Comparison of ENCODE assay signal across 1 cellular context in the genomic region with DNA sequence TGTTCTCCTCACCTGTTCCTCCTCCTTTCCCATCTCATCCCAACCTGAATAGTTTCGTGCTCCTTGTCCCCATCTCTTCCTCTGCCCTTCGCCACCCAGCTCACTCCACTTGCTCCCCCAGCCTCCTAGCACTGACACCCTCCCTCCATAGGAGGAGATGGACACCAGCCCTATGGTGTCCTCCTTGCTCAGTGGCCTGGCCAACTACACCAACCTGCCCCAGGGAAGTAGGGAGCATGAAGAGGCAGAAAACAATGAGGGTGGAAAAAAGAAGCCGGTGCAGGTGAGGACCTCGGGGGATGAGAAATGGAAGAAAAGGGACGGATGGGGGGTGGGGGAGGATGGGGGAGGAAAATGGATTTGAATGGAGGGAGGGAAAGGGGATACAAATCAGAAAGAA.
TF ChIP-seq lines count a peak whose summit lies in the region.

No MANE protein-coding gene starts in this region.

TF ChIP-seq in H1, 55 proteins besides CTCF, POLR2A, EP300 and RAD21:
- no peak for TF ChIP-seq GTF2F1 (IDR thresholded peaks at IDR 0.05; ENCODE audit: borderline replicate concordance, low read depth, low read length)
- TF ChIP-seq GABPA (IDR thresholded peaks at IDR 0.05; ENCODE audit: borderline replicate concordance, insufficient read depth, low read length) = no peak
- no peak for TF ChIP-seq CREB1 (IDR thresholded peaks at IDR 0.05)
- no peak for TF ChIP-seq SP4 (IDR thresholded peaks at IDR 0.05; ENCODE audit: low read length)
- TF ChIP-seq HDAC6 (IDR thresholded peaks at IDR 0.05; ENCODE audit: low read depth, low read length) = no peak
- TF ChIP-seq SP1 (IDR thresholded peaks at IDR 0.05; ENCODE audit: low read depth, low read length) = no peak
- no peak for TF ChIP-seq NRF1 (IDR thresholded peaks at IDR 0.05; ENCODE audit: low read depth, low read length)
- TF ChIP-seq EZH2 (IDR thresholded peaks at IDR 0.05; ENCODE audit: low read depth, low read length, severe bottlenecking) = no peak
- TF ChIP-seq MAFK (IDR thresholded peaks at IDR 0.05; ENCODE audit: low read depth, low read length) = no peak
- TF ChIP-seq POU5F1 (IDR thresholded peaks at IDR 0.05; ENCODE audit: low read depth, low read length) = no peak
- TF ChIP-seq BACH1 (IDR thresholded peaks at IDR 0.05; ENCODE audit: low read length) = no peak
- no peak for TF ChIP-seq JUN (IDR thresholded peaks at IDR 0.05; ENCODE audit: low read depth, low read length)
- TF ChIP-seq CHD7 (IDR thresholded peaks at IDR 0.05; ENCODE audit: insufficient replicate concordance, low read length) = no peak
- TF ChIP-seq FOSL1 (IDR thresholded peaks at IDR 0.05; ENCODE audit: insufficient read depth, low read depth, low read length) = no peak
- TF ChIP-seq TCF12 (IDR thresholded peaks at IDR 0.05; ENCODE audit: low read depth, low read length) = no peak
- TF ChIP-seq, protein P1, sequence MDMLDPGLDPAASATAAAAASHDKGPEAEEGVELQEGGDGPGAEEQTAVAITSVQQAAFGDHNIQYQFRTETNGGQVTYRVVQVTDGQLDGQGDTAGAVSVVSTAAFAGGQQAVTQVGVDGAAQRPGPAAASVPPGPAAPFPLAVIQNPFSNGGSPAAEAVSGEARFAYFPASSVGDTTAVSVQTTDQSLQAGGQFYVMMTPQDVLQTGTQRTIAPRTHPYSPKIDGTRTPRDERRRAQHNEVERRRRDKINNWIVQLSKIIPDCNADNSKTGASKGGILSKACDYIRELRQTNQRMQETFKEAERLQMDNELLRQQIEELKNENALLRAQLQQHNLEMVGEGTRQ (IDR thresholded peaks at IDR 0.05; ENCODE audit: low read length) = no peak
TF ChIP-seq in H1: peak in this region for 0.
